In the genomic region with DNA sequence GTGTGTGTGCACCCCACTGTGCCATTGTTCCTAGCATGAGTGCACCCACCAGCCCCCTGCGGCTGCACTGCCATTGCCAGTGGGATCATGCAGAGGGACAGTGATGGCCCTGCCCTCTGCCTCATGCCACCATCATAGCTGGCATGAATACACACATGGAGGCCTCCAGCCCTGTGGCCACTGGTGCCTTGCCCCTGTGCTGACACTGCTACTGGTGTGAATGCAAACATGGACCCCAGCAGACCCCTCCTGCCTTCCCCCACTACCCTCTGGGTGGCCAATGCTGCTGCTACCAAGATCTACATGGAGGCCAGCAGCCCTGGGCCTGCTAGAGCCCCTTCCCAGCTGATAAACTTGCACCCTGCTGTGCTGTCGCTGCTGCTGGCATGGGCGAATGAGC, we compare ENCODE assay signal across 24 cellular contexts.
"Had no signal": no experiment of that assay in that cellular context is flagged by ENCODE, and none has a peak within 500 bp of the region (broad histone marks: within the 10 kb centered on the region; RNA-seq: fewer than 3 reads in every experiment).

No MANE protein-coding gene starts in this region.

- ATAC-seq: heart left ventricle; naive thymus-derived CD8-positive, alpha-beta T cell; right cardiac atrium; sciatic nerve; stimulated activated naive B cell treated with anti-CD40 and anti-IgM and Interleukin-4, amounts not matched to agents 10 μg/mL and 1 μg/mL and 100 μg/mL, for 72 hours; stimulated activated naive CD8-positive, alpha-beta T cell treated with anti-CD3 and anti-CD28 coated beads, Interleukin-15, Interleukin-2, amounts not matched to agents 100 U/mL and 50 U/mL, for 24 hours had no signal

- H3K27ac ChIP-seq: heart left ventricle, left ventricle myocardium inferior, neutrophil, skin epidermis, stomach, testis, thyroid gland, transverse colon, upper lobe of left lung had no signal

- H3K27me3 ChIP-seq: heart left ventricle, neutrophil, stomach, testis, thyroid gland, transverse colon, upper lobe of left lung had no signal

- DNase-seq: heart left ventricle; hypothalamus; immature natural killer cell; left ventricle myocardium inferior; naive thymus-derived CD8-positive, alpha-beta T cell; occipital lobe; stimulated activated CD4-positive, alpha-beta T cell treated with anti-CD3 and anti-CD28 coated beads, Interleukin-12 subunit alpha, Interleukin-12 subunit beta, amount 100 ng/mL, for 4 hours; stimulated activated CD4-positive, alpha-beta T cell treated with anti-CD3 and anti-CD28 coated beads, Interleukin-15, amount 100 ng/mL, for 24 hours; stimulated activated CD4-positive, alpha-beta T cell treated with anti-CD3 and anti-CD28 coated beads, Interleukin-2, amount 100 ng/mL, for 24 hours; stimulated activated CD4-positive, alpha-beta T cell treated with anti-CD3 and anti-CD28 coated beads, Interleukin-4, amount 100 ng/mL, for 1 hour; stimulated activated naive B cell treated with anti-CD40 and anti-IgM and Interleukin-4, amounts not matched to agents 10 μg/mL and 1 μg/mL and 100 μg/mL, for 72 hours; stimulated activated naive CD8-positive, alpha-beta T cell treated with anti-CD3 and anti-CD28 coated beads, Interleukin-15, Interleukin-2, amounts not matched to agents 100 U/mL and 50 U/mL, for 24 hours; stomach; testis; thyroid gland; transverse colon had no signal

- H3K4me1 ChIP-seq: heart left ventricle, left ventricle myocardium inferior, stomach, testis, thyroid gland, transverse colon, upper lobe of left lung had no signal

- H3K36me3 ChIP-seq: heart left ventricle, left ventricle myocardium inferior, neutrophil, stomach, thyroid gland, transverse colon, upper lobe of left lung had no signal

- FAIRE-seq: islet of Langerhans, urothelium cell line had no signal

- H3K9me3 ChIP-seq: neutrophil, testis, thyroid gland, transverse colon, upper lobe of left lung had no signal

- H3K4me3 ChIP-seq: heart left ventricle, left ventricle myocardium inferior, lung, skin epidermis, stomach, testis, thyroid gland, transverse colon, upper lobe of left lung had no signal
